ENCODE assay signal across 2 cellular contexts in genomic region chr1:68065766-68066165, GRCh38.
TF ChIP-seq lines count a peak whose summit lies in the region.

No MANE protein-coding gene starts in this region.

TF ChIP-seq in WTC11, 78 proteins besides CTCF, POLR2A, EP300 and RAD21:
- TF ChIP-seq TP53 (CRISPR knock-in tag; IDR thresholded peaks at IDR 0.05) (no peak), OVOL2 (CRISPR knock-in tag; IDR thresholded peaks at IDR 0.05; ENCODE audit: borderline replicate concordance) (no peak)

TF ChIP-seq in H1, 55 proteins besides CTCF, POLR2A, EP300 and RAD21:
- TF ChIP-seq TEAD4 (IDR thresholded peaks at IDR 0.05; ENCODE audit: low read depth, low read length) (peak; percentile 37; the same call in 1 of the 2 replicates), POLR2AphosphoS5 (IDR thresholded peaks at IDR 0.05; ENCODE audit: low read depth, low read length) (no peak)
